In the genomic region with DNA sequence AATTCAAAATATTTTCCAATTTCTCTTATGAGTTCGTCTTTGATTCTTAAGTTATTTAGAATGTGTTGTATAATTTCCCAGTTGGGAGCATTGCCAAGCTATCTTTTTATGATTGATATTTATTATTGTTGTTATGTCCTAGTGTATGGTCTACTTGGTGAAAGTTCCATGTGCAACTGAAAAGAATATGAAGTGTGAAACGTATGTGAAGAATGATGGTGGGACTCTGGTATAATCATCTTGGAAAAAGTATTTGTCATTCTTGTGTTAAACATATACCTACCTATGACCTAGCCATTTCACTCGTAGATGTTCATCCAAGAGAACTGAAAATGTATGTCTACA, we compare ENCODE assay signal across 24 cellular contexts.
"Had no signal": no experiment of that assay in that cellular context is flagged by ENCODE, and none has a peak within 500 bp of the region (broad histone marks: within the 10 kb centered on the region; RNA-seq: fewer than 3 reads in every experiment).

No MANE protein-coding gene starts in this region.

- H3K9ac ChIP-seq: neural progenitor cell, parathyroid adenoma had no signal

- H2AFZ ChIP-seq: neural progenitor cell, parathyroid adenoma had no signal

- H3K9me3 ChIP-seq: ovary, psoas muscle, right lobe of liver, sigmoid colon, stomach, thoracic aorta, thyroid gland, tibial nerve, upper lobe of left lung, vagina had no signal

- FAIRE-seq: small intestine, urothelium cell line had no signal

- H3K4me3 ChIP-seq: neural progenitor cell, ovary, psoas muscle, right lobe of liver, sigmoid colon, stomach, thoracic aorta, thyroid gland, tibial nerve, upper lobe of left lung, vagina had no signal

- H3K27ac ChIP-seq: neural progenitor cell, ovary, parathyroid adenoma, psoas muscle, right lobe of liver, sigmoid colon, stomach, thoracic aorta, thyroid gland, upper lobe of left lung, vagina had no signal

- H3K27me3 ChIP-seq: neural progenitor cell, ovary, right lobe of liver, sigmoid colon, stomach, thyroid gland, tibial nerve, upper lobe of left lung, vagina had no signal

- ATAC-seq: natural killer cell; psoas muscle; right cardiac atrium; right lobe of liver; stimulated activated effector memory CD8-positive, alpha-beta T cell treated with anti-CD3 and anti-CD28 coated beads, Interleukin-12 subunit alpha, Interleukin-12 subunit beta, amount 100 ng/mL, for 72 hours; stimulated activated naive B cell treated with anti-CD40 and anti-IgM and Interleukin-4, amounts not matched to agents 10 μg/mL and 1 μg/mL and 100 μg/mL, for 72 hours had no signal

- H3K4me1 ChIP-seq: neural progenitor cell, parathyroid adenoma, psoas muscle, right lobe of liver, sigmoid colon, stomach, thyroid gland, upper lobe of left lung, vagina had no signal

- H3K79me2 ChIP-seq: parathyroid adenoma had no signal

- H3K36me3 ChIP-seq: neural progenitor cell, ovary, right lobe of liver, sigmoid colon, stomach, thoracic aorta, thyroid gland, tibial nerve, upper lobe of left lung, vagina had no signal

- DNase-seq: natural killer cell; occipital lobe; ovary; psoas muscle; right cardiac atrium; small intestine; stimulated activated CD4-positive, alpha-beta T cell treated with anti-CD3 and anti-CD28 coated beads, Interleukin-15, amount 100 ng/mL, for 24 hours; stimulated activated CD4-positive, alpha-beta T cell treated with anti-CD3 and anti-CD28 coated beads, Interleukin-2, amount 100 ng/mL, for 24 hours; stimulated activated CD4-positive, alpha-beta T cell treated with anti-CD3 and anti-CD28 coated beads, Interleukin-2, amount 100 ng/mL, for 48 hours; stimulated activated CD4-positive, alpha-beta T cell treated with anti-CD3 and anti-CD28 coated beads, Interleukin-4, amount 100 ng/mL, for 24 hours; stimulated activated naive B cell treated with anti-CD40 and anti-IgM and Interleukin-4, amounts not matched to agents 10 μg/mL and 1 μg/mL and 100 μg/mL, for 72 hours; stimulated activated naive CD4-positive, alpha-beta T cell treated with Interleukin-2 at 50 U/mL for 16 hours; stomach; thyroid gland; upper lobe of left lung had no signal

- H3K4me2 ChIP-seq: neural progenitor cell had no signal
